In genomic region chr4:76733380-76733779, GRCh38 we compare ENCODE assay signal across 11 cellular contexts.
DNase-seq lines count a peak whose midpoint lies in the region; ATAC-seq and TF ChIP-seq lines count a peak whose summit lies in the region.
"Had no signal": no experiment of that assay in that cellular context is flagged by ENCODE, and none has a peak within 500 bp of the region (broad histone marks: within the 10 kb centered on the region; RNA-seq: fewer than 3 reads in every experiment).

No MANE protein-coding gene starts in this region.

- no peaks in the 10 kb centered on the region for H3K36me3 ChIP-seq in CD8-positive, alpha-beta memory T cell (ENCODE audit: insufficient read depth, low read length)
- H3K36me3 ChIP-seq: left ventricle myocardium inferior had no signal

- no peak overlapping the region for H3K4me3 Mint-ChIP-seq in effector memory CD8-positive, alpha-beta T cell
- H3K4me3 Mint-ChIP-seq in CD8-positive, alpha-beta memory T cell = no peak overlapping the region
- H3K4me3 Mint-ChIP-seq: B cell had no signal

- no peaks in the 10 kb centered on the region for H3K4me1 Mint-ChIP-seq in effector memory CD8-positive, alpha-beta T cell (ENCODE audit: low read depth in 2 of 2)
- H3K4me1 Mint-ChIP-seq in CD8-positive, alpha-beta memory T cell = no peaks in the 10 kb centered on the region
- H3K4me1 Mint-ChIP-seq: B cell had no signal

- H3K27ac ChIP-seq in CD8-positive, alpha-beta memory T cell (ENCODE audit: low read depth, low read length) = no peak overlapping the region
- H3K27ac ChIP-seq: left ventricle myocardium inferior had no signal

- no peaks in the 10 kb centered on the region for H3K36me3 Mint-ChIP-seq in effector memory CD8-positive, alpha-beta T cell (ENCODE audit: insufficient read depth)
- H3K36me3 Mint-ChIP-seq in CD8-positive, alpha-beta memory T cell = no peaks in the 10 kb centered on the region

- peaks cover 23 to 42% of the 10 kb centered on the region in 2 donors for H3K27me3 Mint-ChIP-seq in effector memory CD8-positive, alpha-beta T cell
- peaks cover 5 to 8% of the 10 kb centered on the region in 2 donors for H3K27me3 Mint-ChIP-seq in CD8-positive, alpha-beta memory T cell

- H3K9me3 Mint-ChIP-seq in effector memory CD8-positive, alpha-beta T cell = no peaks in the 10 kb centered on the region
- no peaks in the 10 kb centered on the region for H3K9me3 Mint-ChIP-seq in CD8-positive, alpha-beta memory T cell

- CTCF ChIA-PET in CD8-positive, alpha-beta memory T cell (lab: Charles Lee) = no interaction called here

- no peak overlapping the region for H3K4me3 ChIP-seq in fibroblast of mammary gland (ENCODE audit: control insufficient read depth, low read depth, low read length)
- H3K4me3 ChIP-seq in CD8-positive, alpha-beta memory T cell (ENCODE audit: low read length) = no peak overlapping the region
- H3K4me3 ChIP-seq: left ventricle myocardium inferior, Peyer's patch had no signal

- H3K27ac Mint-ChIP-seq in effector memory CD8-positive, alpha-beta T cell = no peak overlapping the region
- no peak overlapping the region for H3K27ac Mint-ChIP-seq in CD8-positive, alpha-beta memory T cell
- H3K27ac Mint-ChIP-seq: B cell had no signal

- POLR2A ChIA-PET in CD8-positive, alpha-beta memory T cell (lab: Charles Lee) = no interaction called here

- H3K4me1 ChIP-seq in CD8-positive, alpha-beta memory T cell (ENCODE audit: insufficient read depth, low read length) = no peaks in the 10 kb centered on the region

- ATAC-seq in HG03432 (IDR thresholded peaks at IDR 0.05; ENCODE audit: unreplicated experiment) (peak; percentile 50), HG03139 (IDR thresholded peaks at IDR 0.05; ENCODE audit: unreplicated experiment) (no peak)
- ATAC-seq in effector memory CD8-positive, alpha-beta T cell (replicated peaks) = no peak

- DNase-seq in COLO668 (lab: John Stamatoyannopoulos, UW; ENCODE audit: unreplicated experiment) (peak; percentile 74), NCI-H774 (lab: John Stamatoyannopoulos, UW) (peak; percentile 47), fibroblast of mammary gland (ENCODE audit: low read depth) (no peak), mucosa of gallbladder (ENCODE audit: low spot score) (no peak)
- DNase-seq in effector memory CD8-positive, alpha-beta T cell = no peak
- no peak for DNase-seq in CD8-positive, alpha-beta memory T cell
- DNase-seq: left ventricle myocardium inferior had no signal

- no peaks in the 10 kb centered on the region for H3K9me3 ChIP-seq in CD8-positive, alpha-beta memory T cell (ENCODE audit: low read length)
- H3K9me3 ChIP-seq: left ventricle myocardium inferior, Peyer's patch had no signal

- H3K27me3 ChIP-seq in CD8-positive, alpha-beta memory T cell (ENCODE audit: insufficient read depth, low read length, poor library complexity, severe bottlenecking) = no peaks in the 10 kb centered on the region
- H3K27me3 ChIP-seq: Peyer's patch had no signal

- TF ChIP-seq CTCF in fibroblast of mammary gland (conservative IDR thresholded peaks at IDR 0.05; ENCODE audit: control insufficient read depth, insufficient read depth, low read depth, low read length) = peak; percentile 1

Comparison
In these comparisons a context has a peak if more than half of its experiments do, and no peak if none do; other contexts are left out.
1. DNase-seq: peak in COLO668 (single experiment) and NCI-H774 (single experiment); none in fibroblast of mammary gland (single experiment), effector memory CD8-positive, alpha-beta T cell (0 of 3), CD8-positive, alpha-beta memory T cell (0 of 5) and mucosa of gallbladder (single experiment).